In genomic region chr7:157789942-157790341, GRCh38 we compare ENCODE assay signal across 1 cellular context.
TF ChIP-seq lines count a peak whose summit lies in the region.

No MANE protein-coding gene starts in this region.

TF ChIP-seq in IMR-90, 13 proteins besides CTCF, POLR2A, EP300 and RAD21 (continued from another document):
- TF ChIP-seq, protein P1, sequence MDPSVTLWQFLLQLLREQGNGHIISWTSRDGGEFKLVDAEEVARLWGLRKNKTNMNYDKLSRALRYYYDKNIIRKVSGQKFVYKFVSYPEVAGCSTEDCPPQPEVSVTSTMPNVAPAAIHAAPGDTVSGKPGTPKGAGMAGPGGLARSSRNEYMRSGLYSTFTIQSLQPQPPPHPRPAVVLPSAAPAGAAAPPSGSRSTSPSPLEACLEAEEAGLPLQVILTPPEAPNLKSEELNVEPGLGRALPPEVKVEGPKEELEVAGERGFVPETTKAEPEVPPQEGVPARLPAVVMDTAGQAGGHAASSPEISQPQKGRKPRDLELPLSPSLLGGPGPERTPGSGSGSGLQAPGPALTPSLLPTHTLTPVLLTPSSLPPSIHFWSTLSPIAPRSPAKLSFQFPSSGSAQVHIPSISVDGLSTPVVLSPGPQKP (IDR thresholded peaks at IDR 0.05; ENCODE audit: borderline replicate concordance, low read depth, low read length): no peak
- TF ChIP-seq BHLHE40 (IDR thresholded peaks at IDR 0.05; ENCODE audit: low read depth, low read length) (no peak), NFE2L2 (IDR thresholded peaks at IDR 0.05; ENCODE audit: low read depth, low read length) (no peak), CHD1 (IDR thresholded peaks at IDR 0.05; ENCODE audit: low read depth, low read length) (no peak), MXI1 (IDR thresholded peaks at IDR 0.05; ENCODE audit: borderline replicate concordance, low read depth, low read length) (no peak), FOS (IDR thresholded peaks at IDR 0.05; ENCODE audit: low read depth, low read length) (no peak), CEBPB (IDR thresholded peaks at IDR 0.05; ENCODE audit: low read depth, low read length) (no peak), MAZ (IDR thresholded peaks at IDR 0.05; ENCODE audit: borderline replicate concordance, low read depth, low read length) (no peak), SMC3 (IDR thresholded peaks at IDR 0.05; ENCODE audit: low read depth, low read length) (no peak), RFX5 (IDR thresholded peaks at IDR 0.05; ENCODE audit: low read depth, low read length) (no peak), MAFK (IDR thresholded peaks at IDR 0.05; ENCODE audit: low read depth, low read length) (no peak)
